Comparison of ENCODE assay signal across 2 cellular contexts in the genomic region with DNA sequence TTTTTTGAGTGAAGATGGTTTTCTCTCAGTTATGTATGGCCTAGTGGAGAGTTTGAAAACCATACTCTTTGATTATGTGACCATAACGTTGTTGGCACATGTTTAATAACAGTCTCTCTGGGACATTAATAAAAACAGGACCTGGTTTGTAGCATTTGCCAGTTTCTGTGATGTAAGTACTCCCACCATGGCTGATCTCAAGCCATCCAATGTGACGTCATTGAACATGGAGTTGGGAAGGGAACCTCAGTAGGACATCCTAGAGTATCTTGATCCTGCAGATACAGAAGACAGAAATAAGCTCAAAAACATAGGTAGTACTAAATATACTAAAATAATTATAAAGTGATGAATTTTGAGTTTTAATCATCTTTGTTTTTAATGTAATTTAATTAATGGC.
TF ChIP-seq lines count a peak whose summit lies in the region.

No MANE protein-coding gene starts in this region.

TF ChIP-seq in IMR-90, 13 proteins besides CTCF, POLR2A, EP300 and RAD21 (continued from another document):
- TF ChIP-seq, protein P1, sequence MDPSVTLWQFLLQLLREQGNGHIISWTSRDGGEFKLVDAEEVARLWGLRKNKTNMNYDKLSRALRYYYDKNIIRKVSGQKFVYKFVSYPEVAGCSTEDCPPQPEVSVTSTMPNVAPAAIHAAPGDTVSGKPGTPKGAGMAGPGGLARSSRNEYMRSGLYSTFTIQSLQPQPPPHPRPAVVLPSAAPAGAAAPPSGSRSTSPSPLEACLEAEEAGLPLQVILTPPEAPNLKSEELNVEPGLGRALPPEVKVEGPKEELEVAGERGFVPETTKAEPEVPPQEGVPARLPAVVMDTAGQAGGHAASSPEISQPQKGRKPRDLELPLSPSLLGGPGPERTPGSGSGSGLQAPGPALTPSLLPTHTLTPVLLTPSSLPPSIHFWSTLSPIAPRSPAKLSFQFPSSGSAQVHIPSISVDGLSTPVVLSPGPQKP (IDR thresholded peaks at IDR 0.05; ENCODE audit: borderline replicate concordance, low read depth, low read length) = no peak
- TF ChIP-seq, protein P2, sequence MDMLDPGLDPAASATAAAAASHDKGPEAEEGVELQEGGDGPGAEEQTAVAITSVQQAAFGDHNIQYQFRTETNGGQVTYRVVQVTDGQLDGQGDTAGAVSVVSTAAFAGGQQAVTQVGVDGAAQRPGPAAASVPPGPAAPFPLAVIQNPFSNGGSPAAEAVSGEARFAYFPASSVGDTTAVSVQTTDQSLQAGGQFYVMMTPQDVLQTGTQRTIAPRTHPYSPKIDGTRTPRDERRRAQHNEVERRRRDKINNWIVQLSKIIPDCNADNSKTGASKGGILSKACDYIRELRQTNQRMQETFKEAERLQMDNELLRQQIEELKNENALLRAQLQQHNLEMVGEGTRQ (IDR thresholded peaks at IDR 0.05; ENCODE audit: low read depth, low read length) = no peak
- TF ChIP-seq RFX5 (IDR thresholded peaks at IDR 0.05; ENCODE audit: low read depth, low read length) (no peak), SMC3 (IDR thresholded peaks at IDR 0.05; ENCODE audit: low read depth, low read length) (no peak), RCOR1 (IDR thresholded peaks at IDR 0.05; ENCODE audit: insufficient replicate concordance, low read length) (no peak), CEBPB (IDR thresholded peaks at IDR 0.05; ENCODE audit: low read depth, low read length) (no peak), NFE2L2 (IDR thresholded peaks at IDR 0.05; ENCODE audit: low read depth, low read length) (no peak)

TF ChIP-seq in K562, 482 proteins besides CTCF, POLR2A, EP300 and RAD21 (continued from another document):
- TF ChIP-seq, protein P3, sequence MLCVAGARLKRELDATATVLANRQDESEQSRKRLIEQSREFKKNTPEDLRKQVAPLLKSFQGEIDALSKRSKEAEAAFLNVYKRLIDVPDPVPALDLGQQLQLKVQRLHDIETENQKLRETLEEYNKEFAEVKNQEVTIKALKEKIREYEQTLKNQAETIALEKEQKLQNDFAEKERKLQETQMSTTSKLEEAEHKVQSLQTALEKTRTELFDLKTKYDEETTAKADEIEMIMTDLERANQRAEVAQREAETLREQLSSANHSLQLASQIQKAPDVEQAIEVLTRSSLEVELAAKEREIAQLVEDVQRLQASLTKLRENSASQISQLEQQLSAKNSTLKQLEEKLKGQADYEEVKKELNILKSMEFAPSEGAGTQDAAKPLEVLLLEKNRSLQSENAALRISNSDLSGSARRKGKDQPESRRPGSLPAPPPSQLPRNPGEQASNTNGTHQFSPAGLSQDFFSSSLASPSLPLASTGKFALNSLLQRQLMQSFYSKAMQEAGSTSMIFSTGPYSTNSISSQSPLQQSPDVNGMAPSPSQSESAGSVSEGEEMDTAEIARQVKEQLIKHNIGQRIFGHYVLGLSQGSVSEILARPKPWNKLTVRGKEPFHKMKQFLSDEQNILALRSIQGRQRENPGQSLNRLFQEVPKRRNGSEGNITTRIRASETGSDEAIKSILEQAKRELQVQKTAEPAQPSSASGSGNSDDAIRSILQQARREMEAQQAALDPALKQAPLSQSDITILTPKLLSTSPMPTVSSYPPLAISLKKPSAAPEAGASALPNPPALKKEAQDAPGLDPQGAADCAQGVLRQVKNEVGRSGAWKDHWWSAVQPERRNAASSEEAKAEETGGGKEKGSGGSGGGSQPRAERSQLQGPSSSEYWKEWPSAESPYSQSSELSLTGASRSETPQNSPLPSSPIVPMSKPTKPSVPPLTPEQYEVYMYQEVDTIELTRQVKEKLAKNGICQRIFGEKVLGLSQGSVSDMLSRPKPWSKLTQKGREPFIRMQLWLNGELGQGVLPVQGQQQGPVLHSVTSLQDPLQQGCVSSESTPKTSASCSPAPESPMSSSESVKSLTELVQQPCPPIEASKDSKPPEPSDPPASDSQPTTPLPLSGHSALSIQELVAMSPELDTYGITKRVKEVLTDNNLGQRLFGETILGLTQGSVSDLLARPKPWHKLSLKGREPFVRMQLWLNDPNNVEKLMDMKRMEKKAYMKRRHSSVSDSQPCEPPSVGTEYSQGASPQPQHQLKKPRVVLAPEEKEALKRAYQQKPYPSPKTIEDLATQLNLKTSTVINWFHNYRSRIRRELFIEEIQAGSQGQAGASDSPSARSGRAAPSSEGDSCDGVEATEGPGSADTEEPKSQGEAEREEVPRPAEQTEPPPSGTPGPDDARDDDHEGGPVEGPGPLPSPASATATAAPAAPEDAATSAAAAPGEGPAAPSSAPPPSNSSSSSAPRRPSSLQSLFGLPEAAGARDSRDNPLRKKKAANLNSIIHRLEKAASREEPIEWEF (CRISPR knock-in tag; IDR thresholded peaks at IDR 0.05) = no peak
- TF ChIP-seq CCNT2 (IDR thresholded peaks at IDR 0.05; ENCODE audit: borderline replicate concordance, extremely low read depth, insufficient read length, low read depth, low read length) = no peak
- TF ChIP-seq POLR3G (IDR thresholded peaks at IDR 0.05; ENCODE audit: extremely low read depth, insufficient read length, insufficient replicate concordance) = no peak
- TF ChIP-seq RB1 (IDR thresholded peaks at IDR 0.05; ENCODE audit: low read depth) = no peak
- no peak for TF ChIP-seq ZNF133 (CRISPR knock-in tag; IDR thresholded peaks at IDR 0.05)
